ENCODE assay signal across 7 cellular contexts in the genomic region with DNA sequence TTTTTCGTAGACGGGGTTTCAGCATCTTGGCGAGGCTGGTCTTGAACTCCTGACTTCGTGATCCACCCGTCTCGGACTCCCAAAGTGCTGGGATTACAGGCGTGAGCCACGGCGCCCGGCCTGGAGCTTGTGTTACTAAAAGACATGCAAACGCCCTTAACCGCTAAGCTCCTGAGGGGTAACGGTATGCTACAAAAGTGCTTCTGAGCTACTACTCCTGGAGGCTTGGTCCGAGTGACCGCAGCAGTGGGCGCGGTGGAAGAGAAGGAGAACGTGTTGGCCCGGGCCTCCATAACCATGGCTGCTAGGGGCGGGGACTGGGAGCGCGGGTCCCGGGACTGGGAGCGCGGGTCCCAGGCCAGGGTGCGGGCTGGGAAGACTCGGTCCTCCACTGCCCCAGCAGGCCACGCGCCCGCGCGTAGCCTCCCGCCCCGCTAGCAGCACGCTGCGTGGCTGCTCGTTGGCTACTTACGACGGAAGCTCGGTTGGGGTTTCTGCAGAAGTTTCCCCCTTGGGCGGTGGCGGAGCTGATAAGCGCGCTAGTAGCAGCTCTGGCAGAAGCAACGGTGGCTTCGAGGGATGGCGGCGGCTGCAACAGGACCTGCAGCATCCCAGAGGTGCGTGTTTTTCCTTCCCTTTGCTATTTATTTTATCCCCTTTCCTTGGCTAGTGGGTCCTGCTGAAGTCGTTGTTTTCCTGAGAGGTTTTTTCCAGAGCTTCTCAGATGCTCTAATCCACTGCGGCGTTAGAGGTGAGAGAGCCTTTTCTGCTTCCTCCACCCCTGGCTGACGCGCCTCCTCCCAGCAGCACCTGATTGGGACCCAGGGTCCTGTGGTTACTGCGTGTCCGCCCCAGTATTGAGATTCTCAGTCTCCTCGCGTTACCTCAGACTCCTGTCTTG.
DNase-seq lines count a peak whose midpoint lies in the region; ATAC-seq and TF ChIP-seq lines count a peak whose summit lies in the region.

No MANE protein-coding gene starts in this region.

- intact Hi-C loops in left ventricle myocardium inferior (cut with micrococcal nuclease) (no loop called here), posterior vena cava (cut with DNase I) (no loop called here)

- peak; percentile 89 for ATAC-seq in GM18907 (IDR thresholded peaks at IDR 0.05; ENCODE audit: unreplicated experiment)

- peak in 1 of 2 donors; percentile 79 for TF ChIP-seq EP300 in tibial nerve (IDR thresholded peaks at IDR 0.05)

- no peak for TF ChIP-seq POLR2A in tibial nerve (IDR thresholded peaks at IDR 0.05)

- no peaks in the 10 kb centered on the region for H3K36me3 ChIP-seq in left ventricle myocardium inferior
- H3K36me3 ChIP-seq in tibial nerve, result no peaks in the 10 kb centered on the region

- H3K27me3 ChIP-seq in left ventricle myocardium inferior (ENCODE audit: low read depth) (peaks cover 1% of the 10 kb centered on the region), tibial nerve (no peaks in the 10 kb centered on the region)

- peak overlapping the region; percentile 83 for H3K27ac ChIP-seq in left ventricle myocardium inferior (replicated peaks)
- H3K27ac ChIP-seq in tibial nerve, result peak overlapping the region; percentile 14 to 85 (median 66)

- DNase-seq in NCI-H1105 (lab: John Stamatoyannopoulos, UW) (peak; percentile 72), T-helper 22 cell (ENCODE audit: low read depth) (peak; percentile 45), anterior cingulate cortex (lab: John Stamatoyannopoulos, UW) (peak; percentile 43 to 93 (median 83)), left ventricle myocardium inferior (peak; percentile 82), posterior vena cava (ENCODE audit: low spot score) (peak; percentile 94), tibial nerve (ENCODE audit: low spot score in 2 of 2) (peak; percentile 61 to 68)

- H3K9me3 ChIP-seq in left ventricle myocardium inferior (replicated peaks) (no peaks in the 10 kb centered on the region), tibial nerve (no peaks in the 10 kb centered on the region)

- peaks cover 24% of the 10 kb centered on the region for H3K4me1 ChIP-seq in left ventricle myocardium inferior
- peaks cover 0 to 12% (median 3%) of the 10 kb centered on the region in 4 donors for H3K4me1 ChIP-seq in tibial nerve

- TF ChIP-seq CTCF in left ventricle myocardium inferior (IDR thresholded peaks at IDR 0.05; ENCODE audit: borderline replicate concordance) (no peak), tibial nerve (IDR thresholded peaks at IDR 0.05) (no peak)

- WGBS in tibial nerve, 2 donors, result 1 to 4% methylated on average over 42 to 58 of the region's 58 CpGs

- H3K4me3 ChIP-seq in left ventricle myocardium inferior (peak overlapping the region; percentile 76), tibial nerve (peak overlapping the region; percentile 54 to 76 (median 60))

Comparison
In these comparisons a context has a peak if more than half of its experiments do, and no peak if none do; other contexts are left out.
1. Peak in every context shown above with its lines: DNase-seq, ATAC-seq, H3K4me3 ChIP-seq and H3K27ac ChIP-seq.